In genomic region chr13:60147361-60147760, GRCh38 we compare ENCODE assay signal across 34 cellular contexts.
"Had no signal": no experiment of that assay in that cellular context is flagged by ENCODE, and none has a peak within 500 bp of the region (broad histone marks: within the 10 kb centered on the region; RNA-seq: fewer than 3 reads in every experiment).

No MANE protein-coding gene starts in this region.

- H3K4me3 Mint-ChIP-seq: activated CD4-positive, alpha-beta memory T cell treated with anti-CD3 and anti-CD28 coated beads, Interleukin-2, amount 10 ng/mL, durations not matched to agents 7 days and 5 days; activated CD4-positive, alpha-beta T cell treated with anti-CD3 and anti-CD28 coated beads for 36 hours; activated CD4-positive, alpha-beta T cell treated with anti-CD3 and anti-CD28 coated beads, Interleukin-2, amount 10 ng/mL, durations not matched to agents 24 days and 14 days; activated naive CD8-positive, alpha-beta T cell; activated T-cell treated with anti-CD3 and anti-CD28 coated beads, Interleukin-2, amount 50 U/mL, for 4 hours; activated T-helper 17 cell treated with anti-CD3 and anti-CD28 coated beads, Interleukin-2, amount 50 U/mL, for 72 hours; central memory CD8-positive, alpha-beta T cell; effector memory CD8-positive, alpha-beta T cell; T-helper 17 cell; T-helper 2 cell treated with Interferon-gamma antibody and Interleukin-4, amounts not matched to agents 5 μg/mL and 100 μg/mL, for 36 hours had no signal

- H3K27me3 Mint-ChIP-seq: activated CD4-positive, alpha-beta memory T cell treated with anti-CD3 and anti-CD28 coated beads, Interleukin-2, amount 10 ng/mL, durations not matched to agents 7 days and 5 days; activated CD4-positive, alpha-beta T cell treated with anti-CD3 and anti-CD28 coated beads, Interleukin-2, amount 10 ng/mL, durations not matched to agents 24 days and 14 days; activated T-helper 17 cell treated with anti-CD3 and anti-CD28 coated beads, Interleukin-2, amount 50 U/mL, for 72 hours; central memory CD8-positive, alpha-beta T cell; effector memory CD8-positive, alpha-beta T cell; T-helper 17 cell had no signal

- ATAC-seq: activated CD4-positive, alpha-beta T cell treated with anti-CD3 and anti-CD28 coated beads for 36 hours; activated T-cell treated with anti-CD3 and anti-CD28 coated beads, Interleukin-2, amount 50 U/mL, for 4 hours; activated T-helper 17 cell treated with anti-CD3 and anti-CD28 coated beads, Interleukin-2, amount 50 U/mL, for 72 hours; effector memory CD8-positive, alpha-beta T cell; gastroesophageal sphincter; heart right ventricle; T-helper 17 cell had no signal

- H3K9me3 ChIP-seq: esophagus squamous epithelium, gastroesophageal sphincter, heart right ventricle had no signal

- H3K27ac ChIP-seq: brain microvascular endothelial cell, epithelial cell of prostate, esophagus squamous epithelium, gastroesophageal sphincter, heart right ventricle had no signal

- H3K36me3 Mint-ChIP-seq: activated naive CD8-positive, alpha-beta T cell had no signal

- H3K4me3 ChIP-seq: esophagus squamous epithelium, gastroesophageal sphincter, heart right ventricle had no signal

- FAIRE-seq: bronchial epithelial cell, colon, endometrium, endothelial cell of umbilical vein had no signal

- H3K4me1 Mint-ChIP-seq: activated T-helper 17 cell treated with anti-CD3 and anti-CD28 coated beads, Interleukin-2, amount 50 U/mL, for 72 hours had no signal

- H3K4me1 ChIP-seq: esophagus squamous epithelium, gastroesophageal sphincter, heart right ventricle had no signal

- H3K9me3 Mint-ChIP-seq: activated CD4-positive, alpha-beta memory T cell treated with anti-CD3 and anti-CD28 coated beads, Interleukin-2, amount 10 ng/mL, durations not matched to agents 7 days and 5 days; activated CD4-positive, alpha-beta T cell treated with anti-CD3 and anti-CD28 coated beads, Interleukin-2, amount 10 ng/mL, durations not matched to agents 24 days and 14 days; activated T-cell treated with anti-CD3 and anti-CD28 coated beads, Interleukin-2, amount 50 U/mL, for 4 hours; activated T-helper 17 cell treated with anti-CD3 and anti-CD28 coated beads, Interleukin-2, amount 50 U/mL, for 72 hours; central memory CD8-positive, alpha-beta T cell; effector memory CD8-positive, alpha-beta T cell; T-helper 2 cell treated with Interferon-gamma antibody and Interleukin-4, amounts not matched to agents 5 μg/mL and 100 μg/mL, for 36 hours had no signal

- H3K27me3 ChIP-seq: brain microvascular endothelial cell, esophagus squamous epithelium, gastroesophageal sphincter, heart right ventricle had no signal

- DNase-seq: activated CD4-positive, alpha-beta memory T cell treated with anti-CD3 and anti-CD28 coated beads, Interleukin-2, amount 10 ng/mL, durations not matched to agents 7 days and 5 days; activated CD4-positive, alpha-beta T cell treated with anti-CD3 and anti-CD28 coated beads for 36 hours; activated CD4-positive, alpha-beta T cell treated with anti-CD3 and anti-CD28 coated beads, Interleukin-2, amount 10 ng/mL, durations not matched to agents 24 days and 14 days; activated CD4-positive, CD25-positive, alpha-beta regulatory T cell; activated CD4-positive, CD25-positive, alpha-beta regulatory T cell treated with anti-CD3 and anti-CD28 coated beads, Interleukin-2, amount 50 U/mL, for 72 hours; activated CD8-positive, alpha-beta memory T cell treated with anti-CD3 and anti-CD28 coated beads for 24 hours; activated effector memory CD4-positive, alpha-beta T cell treated with Interleukin-2 at 50 U/mL for 16 hours; activated gamma-delta T cell treated with Interleukin-2 at 50 U/mL for 16 hours; activated naive CD4-positive, alpha-beta T cell treated with anti-CD3 and anti-CD28 coated beads, Interleukin-2, amount 50 U/mL, for 16 hours; activated naive CD4-positive, alpha-beta T cell treated with Interleukin-2 at 50 U/mL for 16 hours; activated T-cell treated with anti-CD3 and anti-CD28 coated beads, Interleukin-2, amount 50 U/mL, for 4 hours; amniotic stem cell; anterior cingulate cortex; brain microvascular endothelial cell; cortex of kidney; dermis blood vessel endothelial cell; effector CD4-positive, alpha-beta T cell; effector memory CD8-positive, alpha-beta T cell; esophagus squamous epithelium; foreskin melanocyte; heart right ventricle; T-helper 1 cell; T-helper 17 cell; T1000 had no signal

- H3K36me3 ChIP-seq: brain microvascular endothelial cell, esophagus squamous epithelium, gastroesophageal sphincter, heart right ventricle had no signal

- H3K27ac Mint-ChIP-seq: activated CD4-positive, alpha-beta memory T cell treated with anti-CD3 and anti-CD28 coated beads, Interleukin-2, amount 10 ng/mL, durations not matched to agents 7 days and 5 days; activated CD4-positive, alpha-beta T cell treated with anti-CD3 and anti-CD28 coated beads for 36 hours; activated CD4-positive, alpha-beta T cell treated with anti-CD3 and anti-CD28 coated beads, Interleukin-2, amount 10 ng/mL, durations not matched to agents 24 days and 14 days; activated naive CD8-positive, alpha-beta T cell; activated T-helper 17 cell treated with anti-CD3 and anti-CD28 coated beads, Interleukin-2, amount 50 U/mL, for 72 hours; effector memory CD8-positive, alpha-beta T cell; T-helper 17 cell; T-helper 2 cell treated with Interferon-gamma antibody and Interleukin-4, amounts not matched to agents 5 μg/mL and 100 μg/mL, for 36 hours had no signal
